17 cellular contexts compared by ENCODE assay signal in the genomic region with DNA sequence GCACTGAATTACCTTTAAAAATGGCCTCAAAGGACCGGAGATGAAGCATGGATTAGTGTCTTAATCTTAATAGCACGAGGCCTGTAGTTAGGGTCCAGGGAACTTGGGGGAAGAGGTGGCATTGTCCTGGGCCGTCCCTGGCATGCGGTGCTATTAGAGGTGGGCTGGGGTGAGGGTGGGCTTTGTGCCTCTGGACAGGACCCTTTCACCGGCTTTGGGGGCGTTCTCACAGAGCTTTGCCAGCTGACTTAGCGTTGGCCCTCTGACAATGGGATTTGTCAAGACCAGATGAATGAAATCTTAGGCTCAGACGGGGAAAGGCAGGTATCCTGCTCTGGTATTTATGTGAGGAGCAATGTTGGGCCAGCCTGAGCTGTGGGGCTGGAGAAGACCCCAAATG.
"Had no signal": no experiment of that assay in that cellular context is flagged by ENCODE, and none has a peak within 500 bp of the region (broad histone marks: within the 10 kb centered on the region; RNA-seq: fewer than 3 reads in every experiment).

No MANE protein-coding gene starts in this region.

- H3K4me3 ChIP-seq: adrenal gland, lower lobe of right lung, right atrium auricular region had no signal

- H3K4me3 Mint-ChIP-seq: activated CD4-positive, alpha-beta T cell treated with anti-CD3 and anti-CD28 coated beads, Interleukin-2, amount 10 ng/mL, durations not matched to agents 7 days and 5 days; activated naive CD4-positive, alpha-beta T cell treated with anti-CD3 and anti-CD28 coated beads, Interleukin-2, amount 50 U/mL, for 24 hours; activated T-cell treated with anti-CD3 and anti-CD28 coated beads, Interleukin-2, amount 50 U/mL, for 4 hours; immature natural killer cell; T-helper 2 cell treated with Interferon-gamma antibody and Interleukin-4, amounts not matched to agents 5 μg/mL and 100 μg/mL, for 36 hours had no signal

- H3K27ac ChIP-seq: adrenal gland, lower lobe of right lung, neutrophil, right atrium auricular region had no signal

- H3K27ac Mint-ChIP-seq: activated CD4-positive, alpha-beta T cell treated with anti-CD3 and anti-CD28 coated beads, Interleukin-2, amount 10 ng/mL, durations not matched to agents 7 days and 5 days; activated naive CD4-positive, alpha-beta T cell treated with anti-CD3 and anti-CD28 coated beads, Interleukin-2, amount 50 U/mL, for 24 hours; immature natural killer cell; T-helper 2 cell treated with Interferon-gamma antibody and Interleukin-4, amounts not matched to agents 5 μg/mL and 100 μg/mL, for 36 hours had no signal

- H3K4me1 ChIP-seq: adrenal gland, lower lobe of right lung, right atrium auricular region had no signal

- H3K36me3 Mint-ChIP-seq: activated naive CD4-positive, alpha-beta T cell treated with anti-CD3 and anti-CD28 coated beads, Interleukin-2, amount 50 U/mL, for 24 hours had no signal

- H3K36me3 ChIP-seq: adrenal gland, lower lobe of right lung, neutrophil, right atrium auricular region had no signal

- DNase-seq: activated CD4-positive, alpha-beta T cell treated with anti-CD3 and anti-CD28 coated beads, Interleukin-2, amount 10 ng/mL, durations not matched to agents 7 days and 5 days; activated effector memory CD4-positive, alpha-beta T cell treated with Interleukin-2 at 50 U/mL for 16 hours; activated T-cell treated with anti-CD3 and anti-CD28 coated beads, Interleukin-2, amount 50 U/mL, for 4 hours; foreskin fibroblast; immature natural killer cell; lower lobe of right lung; posterior cingulate gyrus; stimulated activated CD4-positive, alpha-beta T cell treated with anti-CD3 and anti-CD28 coated beads, Interleukin-4, amount 100 ng/mL, for 4 hours; stimulated activated CD8-positive, alpha-beta memory T cell treated with anti-CD3 and anti-CD28 coated beads, Interleukin-4, amount 100 ng/mL, for 48 hours; stimulated activated naive CD4-positive, alpha-beta T cell treated with Interleukin-2 at 50 U/mL for 16 hours; trophoblast cell had no signal

- H3K9me3 ChIP-seq: lower lobe of right lung, neutrophil had no signal

- H3K27me3 ChIP-seq: adrenal gland, right atrium auricular region had no signal

- FAIRE-seq: small intestine had no signal
